In genomic region chrX:131081772-131082755, GRCh38 we compare ENCODE assay signal across 21 cellular contexts.
A peak's percentile ranks its signal among the peaks of the same experiment; 100 is the strongest.
DNase-seq lines count a peak whose midpoint lies in the region; ATAC-seq, FAIRE-seq and TF ChIP-seq lines count a peak whose summit lies in the region.
"Had no signal": no experiment of that assay in that cellular context is flagged by ENCODE, and none has a peak within 500 bp of the region (broad histone marks: within the 10 kb centered on the region; RNA-seq: fewer than 3 reads in every experiment).

No MANE protein-coding gene starts in this region.

- H3K9me3 ChIP-seq in WERI-Rb-1 (ENCODE audit: severe bottlenecking) (no peaks in the 10 kb centered on the region), MM.1S (replicated peaks; ENCODE audit: insufficient read depth, low read length) (no peaks in the 10 kb centered on the region)
- H3K9me3 ChIP-seq: MG63, prostate gland had no signal

- H3K4me1 ChIP-seq in MM.1S (ENCODE audit: low read length): no peaks in the 10 kb centered on the region
- H3K4me1 ChIP-seq: prostate gland had no signal

- no peaks in the 10 kb centered on the region for H3F3A ChIP-seq in MM.1S (ENCODE audit: insufficient read depth, low read length)

- no peak overlapping the region for H2AFZ ChIP-seq in MM.1S (ENCODE audit: low read length)

- H3K4me2 ChIP-seq in MM.1S (ENCODE audit: low read depth, low read length): no peak overlapping the region

- H3K27ac ChIP-seq in WERI-Rb-1 (no peak overlapping the region), MM.1S (ENCODE audit: low read length) (no peak overlapping the region)
- H3K27ac ChIP-seq: prostate gland had no signal

- no peaks in the 10 kb centered on the region for H3K79me2 ChIP-seq in MM.1S (ENCODE audit: low read length)

- H3K36me3 ChIP-seq in WERI-Rb-1 (no peaks in the 10 kb centered on the region), MM.1S (replicated peaks; ENCODE audit: insufficient read depth, low read length) (no peaks in the 10 kb centered on the region)
- H3K36me3 ChIP-seq: MG63, prostate gland had no signal

- H3K4me3 ChIP-seq in WERI-Rb-1 (ENCODE audit: low read depth, low read length) (peak overlapping the region; percentile 32), MM.1S (ENCODE audit: low read length) (no peak overlapping the region)
- H3K4me3 ChIP-seq: MG63, prostate gland had no signal

- DNase-seq in NCI-H82 (lab: John Stamatoyannopoulos, UW) (peak; percentile 57), NCI-H82 treated with DMSO at 0.1 percent for 48 hours (lab: John Stamatoyannopoulos, UW; ENCODE audit: unreplicated experiment) (no peak), WERI-Rb-1 (no peak), iPS-NIHi7 (ENCODE audit: extremely low spot score) (peak; percentile 48), urothelium cell line (ENCODE audit: low spot score) (peak; percentile 7), NCI-H1092 treated with DMSO at 0.1 percent for 48 hours (lab: John Stamatoyannopoulos, UW) (no peak), MM.1S (no peak)
- DNase-seq: amniotic stem cell; CD8-positive, alpha-beta memory T cell; cerebellar nuclear complex; hypothalamus; MG63; NCI-H2081; NK-92 treated with Interleukin-12 subunit alpha and Interleukin-12 subunit beta, amount 100 ng/mL, for 24 hours; RPMI8226; stimulated activated CD4-positive, alpha-beta T cell treated with anti-CD3 and anti-CD28 coated beads, Interleukin-12 subunit alpha, Interleukin-12 subunit beta, amount 100 ng/mL, for 4 hours; stimulated activated naive CD4-positive, alpha-beta T cell had no signal

- ATAC-seq in HG03565 (IDR thresholded peaks at IDR 0.05; ENCODE audit: unreplicated experiment): no peak

- H3K27me3 ChIP-seq in WERI-Rb-1 (ENCODE audit: insufficient read depth, low read depth, severe bottlenecking) (peaks cover 51% of the 10 kb centered on the region), MM.1S (replicated peaks; ENCODE audit: insufficient read depth, low read length) (no peaks in the 10 kb centered on the region)

- no peak for TF ChIP-seq CTCF in WERI-Rb-1 (IDR thresholded peaks at IDR 0.05; ENCODE audit: low read depth, low read length)
- TF ChIP-seq CTCF in MM.1S (IDR thresholded peaks at IDR 0.05; ENCODE audit: low read length): no peak

- H3K9me2 ChIP-seq in MM.1S (replicated peaks; ENCODE audit: insufficient read depth, low read length): no peaks in the 10 kb centered on the region

- FAIRE-seq in urothelium cell line (lab: Jason Lieb, UNC): no peak
- FAIRE-seq: GM12891, H54 had no signal

- H4K20me1 ChIP-seq in MM.1S (ENCODE audit: insufficient read depth, low read length): no peaks in the 10 kb centered on the region

- H3K9ac ChIP-seq in MM.1S (ENCODE audit: low read length): no peak overlapping the region

Comparison
In these comparisons a context has a peak if more than half of its experiments do, and no peak if none do; other contexts are left out.
1. DNase-seq: peak in NCI-H82 (single experiment), iPS-NIHi7 (single experiment) and urothelium cell line (single experiment); none in NCI-H82 treated with DMSO at 0.1 percent for 48 hours (single experiment), WERI-Rb-1 (single experiment), NCI-H1092 treated with DMSO at 0.1 percent for 48 hours (single experiment) and MM.1S (single experiment).